ENCODE assay signal across 14 cellular contexts in the genomic region with DNA sequence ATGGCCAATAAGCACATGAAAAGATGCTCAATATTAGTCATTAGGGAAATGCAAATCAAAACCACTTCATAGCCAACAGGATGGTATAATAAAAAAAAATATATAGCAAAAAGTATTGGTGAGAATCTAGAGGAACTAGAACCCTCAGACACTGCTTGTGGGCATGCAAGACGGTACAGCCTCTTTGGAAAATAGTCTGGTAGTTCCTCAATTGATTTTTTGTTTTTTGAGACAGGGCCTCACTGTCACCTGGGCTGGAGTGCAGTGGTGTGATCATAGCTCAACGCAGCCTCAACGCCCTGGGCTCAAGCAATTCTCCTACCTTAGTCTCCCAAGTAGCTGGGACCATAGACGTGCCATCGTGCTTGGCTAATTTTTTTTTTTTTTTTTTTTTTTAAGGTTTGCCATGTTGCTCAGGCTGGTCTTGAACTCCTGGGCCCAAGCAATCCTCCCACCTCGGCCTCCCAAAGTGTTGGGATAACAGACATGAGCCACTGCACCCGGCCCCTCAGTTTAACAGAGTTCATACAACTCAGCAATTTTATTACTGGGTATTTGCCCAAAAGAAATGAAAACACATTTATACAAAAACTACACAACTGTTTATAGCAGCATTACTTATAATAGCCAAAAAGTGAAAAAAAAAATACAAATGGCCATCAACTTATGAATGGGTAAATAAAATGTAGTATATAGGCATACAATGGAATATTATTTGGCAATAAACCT. TPM values are rescaled to one million over a fixed set of nuclear protein-coding genes. Genes with fewer than 3 reads are reported as not detected.
DNase-seq lines count a peak whose midpoint lies in the region; ATAC-seq and TF ChIP-seq lines count a peak whose summit lies in the region.
"Had no signal": no experiment of that assay in that cellular context is flagged by ENCODE, and none has a peak within 500 bp of the region (broad histone marks: within the 10 kb centered on the region; RNA-seq: fewer than 3 reads in every experiment).

No MANE protein-coding gene starts in this region.

- DNase-seq in DND-41 (no peak), HFFc6 (no peak), neural crest cell (ENCODE audit: low read depth, low spot score) (no peak), cerebellar cortex (ENCODE audit: low spot score) (no peak), DMS153 treated with DMSO at 0.1 percent for 48 hours (lab: John Stamatoyannopoulos, UW; ENCODE audit: unreplicated experiment) (no peak)
- DNase-seq in activated T-cell treated with anti-CD3 and anti-CD28 coated beads, Interleukin-2, amount 50 U/mL, for 4 hours = no peak
- DNase-seq: amygdala, Caco-2, NCI-H1694, SJCRH30 had no signal

- ATAC-seq in DND-41 (ENCODE audit: insufficient read depth, low read depth) = no peak
- ATAC-seq in activated T-cell treated with anti-CD3 and anti-CD28 coated beads, Interleukin-2, amount 50 U/mL, for 4 hours = no peak

- H3K4me3 Mint-ChIP-seq in HFFc6 (no peak overlapping the region), neural crest cell (peak overlapping the region; percentile 51)
- H3K4me3 Mint-ChIP-seq in activated T-cell treated with anti-CD3 and anti-CD28 coated beads, Interleukin-2, amount 50 U/mL, for 4 hours = no peak overlapping the region
- H3K4me3 Mint-ChIP-seq: neural progenitor cell had no signal

- H3K27ac ChIP-seq in DND-41 (ENCODE audit: low read length) = no peak overlapping the region
- H3K27ac ChIP-seq: coronary artery, neural progenitor cell, SJCRH30 had no signal

- no peak for TF ChIP-seq CTCF in DND-41 (IDR thresholded peaks at IDR 0.05; ENCODE audit: borderline replicate concordance, extremely low read depth, low read length, poor library complexity, severe bottlenecking)
- TF ChIP-seq CTCF in HFFc6 (IDR thresholded peaks at IDR 0.05) = no peak
- TF ChIP-seq CTCF in neural crest cell (conservative IDR thresholded peaks at IDR 0.05) = no peak

- H3K4me2 ChIP-seq in DND-41 (ENCODE audit: insufficient read depth, low read length) = peak overlapping the region; percentile 39; the same call in 1 of the 2 replicates
- H3K4me2 ChIP-seq: neural progenitor cell had no signal

- peaks cover 27% of the 10 kb centered on the region for H3K4me1 ChIP-seq in DND-41 (ENCODE audit: insufficient read depth, low read length)

- peaks cover 99% of the 10 kb centered on the region for H3K79me2 ChIP-seq in DND-41 (ENCODE audit: insufficient read depth, low read length)

- H3K27me3 ChIP-seq in DND-41 (ENCODE audit: insufficient read depth, low read length, poor library complexity) = no peaks in the 10 kb centered on the region
- H3K27me3 ChIP-seq: neural progenitor cell, SJCRH30 had no signal

- H3K27ac Mint-ChIP-seq in HFFc6 = peak overlapping the region; percentile 74; the same call in 1 of the 2 replicates
- no peak overlapping the region for H3K27ac Mint-ChIP-seq in neural crest cell (ENCODE audit: unreplicated experiment)
- H3K27ac Mint-ChIP-seq: neural progenitor cell had no signal

- H3K4me1 Mint-ChIP-seq in HFFc6 (ENCODE audit: low read depth) = peaks cover 40% of the 10 kb centered on the region
- peaks cover 40% of the 10 kb centered on the region for H3K4me1 Mint-ChIP-seq in neural crest cell
- peaks cover 23% of the 10 kb centered on the region for H3K4me1 Mint-ChIP-seq in activated T-cell treated with anti-CD3 and anti-CD28 coated beads, Interleukin-2, amount 50 U/mL, for 4 hours (ENCODE audit: low read depth)

- H3K4me3 ChIP-seq in DND-41 (ENCODE audit: low read depth in 1 of 2, low read length in 2 of 2) = no peak overlapping the region
- H3K4me3 ChIP-seq: coronary artery, neural progenitor cell, SJCRH30 had no signal

- H3K9me3 ChIP-seq in DND-41 (ENCODE audit: insufficient read depth, low read length, severe bottlenecking) = no peaks in the 10 kb centered on the region
- H3K9me3 ChIP-seq: Caco-2, SJCRH30 had no signal

- no peaks in the 10 kb centered on the region for H3K9me3 Mint-ChIP-seq in HFFc6
- no peaks in the 10 kb centered on the region for H3K9me3 Mint-ChIP-seq in neural crest cell
- H3K9me3 Mint-ChIP-seq in activated T-cell treated with anti-CD3 and anti-CD28 coated beads, Interleukin-2, amount 50 U/mL, for 4 hours = no peaks in the 10 kb centered on the region
- H3K9me3 Mint-ChIP-seq: activated T-helper 1 cell treated with anti-CD3 and anti-CD28 coated beads, Interleukin-12 subunit alpha, Interleukin-12 subunit beta, Interleukin-2, Interleukin-4 antibody, amounts not matched to agents 30 ng/mL and 10 ng/mL and 1 ng/mL, durations not matched to agents 14 hours and 24 hours and 36 hours; neural progenitor cell had no signal

- H4K20me1 ChIP-seq in DND-41 (ENCODE audit: insufficient read depth, low read length) = peaks cover 43% of the 10 kb centered on the region

- TF ChIP-seq POLR2A in Raji (IDR thresholded peaks at IDR 0.05; ENCODE audit: insufficient read depth, low read depth, low read length) = 0 out of 2 replicates have a peak, but pooled peaks have one; percentile 25

- H3K36me3 ChIP-seq in DND-41 (ENCODE audit: insufficient read depth, low read length) = peaks cover 19% of the 10 kb centered on the region
- H3K36me3 ChIP-seq: neural progenitor cell had no signal

- H3K36me3 Mint-ChIP-seq in HFFc6 (ENCODE audit: low read depth) (peaks cover 19% of the 10 kb centered on the region; the same call in 1 of the 2 replicates), neural crest cell (ENCODE audit: low read depth) (peaks cover under 1% of the 10 kb centered on the region)
- H3K36me3 Mint-ChIP-seq in activated T-cell treated with anti-CD3 and anti-CD28 coated beads, Interleukin-2, amount 50 U/mL, for 4 hours (ENCODE audit: insufficient read depth) = no peaks in the 10 kb centered on the region

- H2AFZ ChIP-seq in DND-41 (ENCODE audit: low read depth, low read length) = no peak overlapping the region
- H2AFZ ChIP-seq: neural progenitor cell had no signal

- no peak overlapping the region for H3K9ac ChIP-seq in DND-41 (ENCODE audit: low read depth, low read length)
- H3K9ac ChIP-seq: neural progenitor cell had no signal

- H3K27me3 Mint-ChIP-seq in HFFc6 (ENCODE audit: insufficient read depth) (peaks cover under 1% of the 10 kb centered on the region), neural crest cell (ENCODE audit: low read depth) (peaks cover under 1% of the 10 kb centered on the region)
- no peaks in the 10 kb centered on the region for H3K27me3 Mint-ChIP-seq in activated T-cell treated with anti-CD3 and anti-CD28 coated beads, Interleukin-2, amount 50 U/mL, for 4 hours (ENCODE audit: low read depth)

RNA-seq across cellular contexts. Expression of a gene that starts 5.1 kb away (rescaled TPM):
- total RNA-seq in HFFc6 (2021; fragmentation: NEBNext Ultra II Directional; extraction: Animal tissue kit (Norgen Biotek cat#: 25700)) = 100 to 1,000 TPM in 5 of 6 experiments, 10 to 100 TPM in 1; 85.5 to 210 (median 189) TPM
- total RNA-seq in neural crest cell = 160 and 161 TPM in 2 replicates
- total RNA-seq in activated T-cell treated with anti-CD3 and anti-CD28 coated beads, Interleukin-2, amount 50 U/mL, for 4 hours = 10 to 100 TPM; 14.4 to 18.8 (median 18.7) TPM

RNA-seq across cellular contexts. Expression of a gene that starts 33.2 kb away (rescaled TPM):
- total RNA-seq in HFFc6 (2021; fragmentation: NEBNext Ultra II Directional; extraction: Animal tissue kit (Norgen Biotek cat#: 25700)) = 10 to 100 TPM; 12.7 to 18.8 (median 16.2) TPM
- total RNA-seq in neural crest cell = 19.2 and 20.5 TPM in 2 replicates
- 10 to 100 TPM; 20.9 to 22.4 (median 21.9) TPM for total RNA-seq in activated T-cell treated with anti-CD3 and anti-CD28 coated beads, Interleukin-2, amount 50 U/mL, for 4 hours

RNA-seq across cellular contexts. Expression of a gene that starts 34.5 kb away (rescaled TPM):
- 10 to 100 TPM; 13.7 to 16.4 (median 14.2) TPM for total RNA-seq in HFFc6 (2021; fragmentation: NEBNext Ultra II Directional; extraction: Animal tissue kit (Norgen Biotek cat#: 25700))
- 20.6 and 20.9 TPM in 2 replicates for total RNA-seq in neural crest cell
- 10 to 100 TPM; 11.1 to 18.4 (median 13.1) TPM for total RNA-seq in activated T-cell treated with anti-CD3 and anti-CD28 coated beads, Interleukin-2, amount 50 U/mL, for 4 hours

RNA-seq across cellular contexts. Expression of a gene that starts 54.1 kb away (rescaled TPM):
- total RNA-seq in HFFc6 (2021; fragmentation: NEBNext Ultra II Directional; extraction: Animal tissue kit (Norgen Biotek cat#: 25700)) = 10 to 100 TPM; 65.3 to 77.5 (median 72.1) TPM
- total RNA-seq in neural crest cell = 65.4 and 73.8 TPM in 2 replicates
- 10 to 100 TPM; 63.4 to 70.5 (median 68.0) TPM for total RNA-seq in activated T-cell treated with anti-CD3 and anti-CD28 coated beads, Interleukin-2, amount 50 U/mL, for 4 hours

RNA-seq across cellular contexts. Expression of a gene that starts 56.9 kb away (rescaled TPM):
- 10 to 100 TPM; 11.2 to 15.7 (median 13.5) TPM for total RNA-seq in HFFc6 (2021; fragmentation: NEBNext Ultra II Directional; extraction: Animal tissue kit (Norgen Biotek cat#: 25700))
- total RNA-seq in neural crest cell = 15.7 and 16.7 TPM in 2 replicates
- total RNA-seq in activated T-cell treated with anti-CD3 and anti-CD28 coated beads, Interleukin-2, amount 50 U/mL, for 4 hours = 10 to 100 TPM; 39.9 to 43.6 (median 40.0) TPM
